21 cellular contexts compared by ENCODE assay signal in genomic region chr12:124302807-124303578, GRCh38. TPM values are rescaled to one million over a fixed set of nuclear protein-coding genes. Genes with fewer than 3 reads are reported as not detected.
DNase-seq lines count a peak whose midpoint lies in the region; ATAC-seq and TF ChIP-seq lines count a peak whose summit lies in the region.
"Had no signal": no experiment of that assay in that cellular context is flagged by ENCODE, and none has a peak within 500 bp of the region (broad histone marks: within the 10 kb centered on the region; RNA-seq: fewer than 3 reads in every experiment).

No MANE protein-coding gene starts in this region.

- peaks cover 2% of the 10 kb centered on the region for H3K27me3 Mint-ChIP-seq in T-helper 2 cell treated with Interferon-gamma antibody and Interleukin-4, amounts not matched to agents 5 μg/mL and 100 μg/mL, for 36 hours (ENCODE audit: low read depth)

- H3K9me3 Mint-ChIP-seq in T-helper 2 cell treated with Interferon-gamma antibody and Interleukin-4, amounts not matched to agents 5 μg/mL and 100 μg/mL, for 36 hours, result no peaks in the 10 kb centered on the region
- H3K9me3 Mint-ChIP-seq: CD4-positive, alpha-beta T cell had no signal

- peaks cover 5% of the 10 kb centered on the region for H4K20me1 ChIP-seq in osteoblast (ENCODE audit: insufficient read depth, low read length)

- peak; percentile 12; the same call in 1 of the 3 replicates for ATAC-seq in RWPE2 (ENCODE audit: low read depth)
- ATAC-seq: HCT116, SK-N-SH treated with all-trans-retinoic acid at 6 μM for 48 hours had no signal

- H2AFZ ChIP-seq in osteoblast (ENCODE audit: low read length), result no peak overlapping the region

- no peaks in the 10 kb centered on the region for H3K79me2 ChIP-seq in osteoblast (ENCODE audit: insufficient read depth, low read length)

- DNase-seq in RWPE2 (ENCODE audit: low spot score) (no peak), left kidney (ENCODE audit: low read depth, low spot score) (peak; percentile 50), osteoblast (ENCODE audit: insufficient read length, low spot score, missing footprints) (peak; percentile 74), ACHN (no peak), EL (no peak)
- DNase-seq in T-helper 2 cell treated with Interferon-gamma antibody and Interleukin-4, amounts not matched to agents 5 μg/mL and 100 μg/mL, for 36 hours (ENCODE audit: low spot score), result no peak
- DNase-seq: Calu3; CD4-positive, alpha-beta T cell; DMS53; MG63; NCI-H1092; NCI-H146; NCI-H2081; NCI-H2227 treated with DMSO at 0.1 percent for 48 hours; NCI-H524; SHP77 treated with DMSO at 0.1 percent for 48 hours had no signal

- no peak overlapping the region for H3K4me2 ChIP-seq in osteoblast (ENCODE audit: insufficient read depth, low read length)

- peaks cover 5% of the 10 kb centered on the region for H3K27me3 ChIP-seq in RWPE2 (ENCODE audit: insufficient read depth, poor library complexity, severe bottlenecking)
- H3K27me3 ChIP-seq in osteoblast (ENCODE audit: insufficient read depth, low read length), result no peaks in the 10 kb centered on the region
- H3K27me3 ChIP-seq: MG63, Peyer's patch had no signal

- no peaks in the 10 kb centered on the region for H3K36me3 ChIP-seq in HEK293 (ENCODE audit: control insufficient read depth in 2 of 2, insufficient read depth in 1 of 2, low read length in 2 of 2)
- H3K36me3 ChIP-seq in RWPE2 (ENCODE audit: low read depth), result no peaks in the 10 kb centered on the region
- no peaks in the 10 kb centered on the region for H3K36me3 ChIP-seq in osteoblast (ENCODE audit: insufficient read depth, low read length)
- H3K36me3 ChIP-seq: MG63, Peyer's patch had no signal

- in situ Hi-C loops in ACHN (cut with HindIII; ENCODE audit: low pct_ligation_motif_present, low pct_unique_long_range_greater_than_20kb, low sequenced_read_pairs), result loop anchor here (25.0 kb wide), 1 partner anchor 266 kb away; no protein-coding TSS in a partner anchor

- H3K4me1 ChIP-seq in HEK293 (ENCODE audit: control insufficient read depth, insufficient read depth, low read length) (no peaks in the 10 kb centered on the region), RWPE2 (ENCODE audit: insufficient read depth, poor library complexity, severe bottlenecking) (no peaks in the 10 kb centered on the region), osteoblast (ENCODE audit: insufficient read depth, low read length) (no peaks in the 10 kb centered on the region)
- H3K4me1 ChIP-seq: Peyer's patch had no signal

- CTCF ChIA-PET in HEK293 (lab: Yijun Ruan, JAX), result no interaction called here

- no peaks in the 10 kb centered on the region for H3K36me3 Mint-ChIP-seq in T-helper 2 cell treated with Interferon-gamma antibody and Interleukin-4, amounts not matched to agents 5 μg/mL and 100 μg/mL, for 36 hours (ENCODE audit: low read depth)

- no peaks in the 10 kb centered on the region for H3K4me1 Mint-ChIP-seq in T-helper 2 cell treated with Interferon-gamma antibody and Interleukin-4, amounts not matched to agents 5 μg/mL and 100 μg/mL, for 36 hours (ENCODE audit: low read depth)
- H3K4me1 Mint-ChIP-seq: B cell had no signal

- no peak overlapping the region for H3K27ac Mint-ChIP-seq in T-helper 2 cell treated with Interferon-gamma antibody and Interleukin-4, amounts not matched to agents 5 μg/mL and 100 μg/mL, for 36 hours
- H3K27ac Mint-ChIP-seq: B cell; CD4-positive, alpha-beta T cell had no signal

- POLR2A ChIA-PET in HEK293 (lab: Yijun Ruan, JAX), result no interaction called here

- H3K27ac ChIP-seq in HEK293 (ENCODE audit: extremely low read depth, low read depth, low read length), result no peak overlapping the region
- H3K27ac ChIP-seq in RWPE2 (ENCODE audit: poor library complexity, severe bottlenecking), result no peak overlapping the region
- H3K27ac ChIP-seq in osteoblast (ENCODE audit: low read depth, low read length), result no peak overlapping the region
- H3K27ac ChIP-seq: Peyer's patch had no signal

- H3K4me3 ChIP-seq in HEK293 (ENCODE audit: low read depth, low read length) (no peak overlapping the region), RWPE2 (ENCODE audit: severe bottlenecking) (no peak overlapping the region), osteoblast (ENCODE audit: insufficient read depth, low read length) (no peak overlapping the region)
- H3K4me3 ChIP-seq: MG63, Peyer's patch had no signal

- H3K9me3 ChIP-seq in HEK293 (ENCODE audit: control insufficient read depth, insufficient read depth, low read depth, low read length), result no peaks in the 10 kb centered on the region
- H3K9me3 ChIP-seq in RWPE2 (ENCODE audit: severe bottlenecking), result no peaks in the 10 kb centered on the region
- no peaks in the 10 kb centered on the region for H3K9me3 ChIP-seq in osteoblast (ENCODE audit: low read depth, low read length)
- H3K9me3 ChIP-seq: MG63, Peyer's patch had no signal

- H3K4me3 Mint-ChIP-seq in T-helper 2 cell treated with Interferon-gamma antibody and Interleukin-4, amounts not matched to agents 5 μg/mL and 100 μg/mL, for 36 hours, result no peak overlapping the region
- H3K4me3 Mint-ChIP-seq: B cell; CD4-positive, alpha-beta T cell had no signal

- TF ChIP-seq CTCF in HEK293 (tag by site-specific recombination; IDR thresholded peaks at IDR 0.05) (no peak), RWPE2 (IDR thresholded peaks at IDR 0.05; ENCODE audit: poor library complexity, severe bottlenecking) (no peak), osteoblast (IDR thresholded peaks at IDR 0.05; ENCODE audit: extremely low read depth, low read depth, low read length) (no peak)

TF ChIP-seq in HEK293, 187 proteins besides CTCF, POLR2A, EP300 and RAD21:
- TF ChIP-seq ZNF785 (tag by site-specific recombination; IDR thresholded peaks at IDR 0.05) (no peak), BCL11B (tag by site-specific recombination; IDR thresholded peaks at IDR 0.05; ENCODE audit: low read depth) (peak; percentile 84)

RNA-seq across cellular contexts. Expression of gene RFLNA, which starts 8.1 kb away (rescaled TPM):
- total RNA-seq in osteoblast, result 15.9 and 16.2 TPM in 2 replicates
- total RNA-seq: B cell; Calu3; CD4-positive, alpha-beta T cell had no signal

Comparison
In these comparisons a context has a peak if more than half of its experiments do, and no peak if none do; other contexts are left out.
1. DNase-seq: peak in left kidney (single experiment) and osteoblast (single experiment); none in RWPE2 (single experiment), T-helper 2 cell treated with Interferon-gamma antibody and Interleukin-4, amounts not matched to agents 5 μg/mL and 100 μg/mL, for 36 hours (single experiment), ACHN (single experiment) and EL (single experiment).